ENCODE assay signal across 8 cellular contexts in the genomic region with DNA sequence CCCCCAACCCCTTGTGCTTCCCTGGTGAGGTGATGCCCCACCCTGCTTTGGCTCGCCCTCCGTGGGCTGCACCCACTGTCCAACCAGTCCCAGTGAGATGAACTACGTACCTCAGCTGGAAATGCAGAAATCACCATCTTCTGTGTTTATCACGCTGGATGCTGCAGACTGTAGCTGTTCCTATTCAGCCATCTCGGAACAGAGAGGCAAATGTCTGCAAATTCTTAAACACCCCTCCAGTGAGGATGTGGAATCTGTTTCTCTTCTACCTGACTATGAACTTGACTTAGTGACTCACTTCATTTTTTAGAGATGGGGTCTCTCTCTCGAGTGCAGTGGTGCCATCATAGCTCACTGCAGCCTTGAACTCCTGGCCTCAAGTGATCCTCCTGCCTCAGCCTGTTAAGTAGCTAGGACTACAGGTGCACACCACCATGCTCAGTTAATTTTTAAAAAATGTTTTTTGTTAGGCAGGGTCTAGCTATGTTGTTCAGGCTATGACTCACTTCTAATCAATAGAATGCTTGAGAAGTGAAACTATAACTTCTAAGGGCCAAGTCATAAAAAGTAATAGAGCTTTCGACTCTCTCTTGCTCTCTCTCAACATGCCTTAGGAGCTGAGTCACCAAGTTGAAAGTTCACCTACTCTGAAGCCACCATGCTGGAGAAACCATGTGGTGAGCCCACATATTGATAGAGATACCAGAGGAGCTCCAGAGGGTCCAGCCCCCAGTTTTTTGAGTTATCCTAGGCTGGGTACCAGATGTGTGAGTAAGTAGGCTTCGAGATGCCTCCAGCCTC. TPM values are rescaled to one million over a fixed set of nuclear protein-coding genes. Genes with fewer than 3 reads are reported as not detected.
DNase-seq lines count a peak whose midpoint lies in the region; ATAC-seq and TF ChIP-seq lines count a peak whose summit lies in the region.

No MANE protein-coding gene starts in this region.

- no peak overlapping the region; the same call in 1 of the 2 replicates for H3K27ac ChIP-seq in OCI-LY3 (ENCODE audit: low read length)
- no peak overlapping the region for H3K27ac ChIP-seq in smooth muscle cell (ENCODE audit: low read depth)

- peaks cover 3% of the 10 kb centered on the region for H3K9me3 Mint-ChIP-seq in Calu3 (ENCODE audit: low read depth, unreplicated experiment)

- H4K20me1 ChIP-seq in OCI-LY3 (ENCODE audit: insufficient read depth, low read length) (no peaks in the 10 kb centered on the region), smooth muscle cell (ENCODE audit: low read depth) (no peaks in the 10 kb centered on the region)

- BruUV-seq in Calu3 (replicated peaks; lab: Mats Ljungman, UMichigan), result no TSS peak

- H3K79me2 ChIP-seq in OCI-LY3 (ENCODE audit: low read length), result no peaks in the 10 kb centered on the region
- no peaks in the 10 kb centered on the region for H3K79me2 ChIP-seq in smooth muscle cell (ENCODE audit: low read depth)

- peak overlapping the region; percentile 12 for H2AFZ ChIP-seq in OCI-LY3 (ENCODE audit: low read depth, low read length)
- no peak overlapping the region for H2AFZ ChIP-seq in smooth muscle cell (ENCODE audit: low read depth)

- no peaks in the 10 kb centered on the region for H3K27me3 Mint-ChIP-seq in Calu3 (ENCODE audit: unreplicated experiment)

- peaks cover 18% of the 10 kb centered on the region for H3K4me1 Mint-ChIP-seq in Calu3 (ENCODE audit: low read depth, unreplicated experiment)

- H3K4me1 ChIP-seq in OCI-LY3 (ENCODE audit: low read length), result peaks cover 13% of the 10 kb centered on the region
- H3K4me1 ChIP-seq in smooth muscle cell (ENCODE audit: low read depth), result no peaks in the 10 kb centered on the region

- no peak overlapping the region for H3K4me3 Mint-ChIP-seq in Calu3 (ENCODE audit: low read depth, unreplicated experiment)

- H3K27ac Mint-ChIP-seq in Calu3 (ENCODE audit: unreplicated experiment), result peak overlapping the region; percentile 93

- peak; percentile 61 for DNase-seq in Calu3
- DNase-seq in H4 (ENCODE audit: low spot score), result peak; percentile 44
- peak; percentile 28 for DNase-seq in fibroblast of pulmonary artery (ENCODE audit: low read depth)
- no peak for DNase-seq in NCI-H2107 (lab: John Stamatoyannopoulos, UW)
- DNase-seq in NAMALWA (ENCODE audit: low spot score), result no peak
- DNase-seq in smooth muscle cell (lab: John Stamatoyannopoulos, UW; ENCODE audit: unreplicated experiment), result no peak

- H3K36me3 ChIP-seq in OCI-LY3 (replicated peaks; ENCODE audit: low read depth, low read length) (no peaks in the 10 kb centered on the region), smooth muscle cell (ENCODE audit: low read depth) (no peaks in the 10 kb centered on the region)

- H3K27me3 ChIP-seq in OCI-LY3 (ENCODE audit: low read depth, low read length) (no peaks in the 10 kb centered on the region), smooth muscle cell (ENCODE audit: low read depth) (no peaks in the 10 kb centered on the region)

- 0 out of 2 replicates have a peak overlapping the region, but pooled peaks have one; percentile 1 for H3K4me2 ChIP-seq in OCI-LY3 (ENCODE audit: low read length)
- H3K4me2 ChIP-seq in smooth muscle cell, result no peak overlapping the region

- H3K9ac ChIP-seq in OCI-LY3 (ENCODE audit: low read length) (no peak overlapping the region), smooth muscle cell (ENCODE audit: low read depth) (no peak overlapping the region)

- intact Hi-C loops in Calu3 (cut with micrococcal nuclease; ENCODE audit: unreplicated experiment), result no loop called here

- H3K36me3 Mint-ChIP-seq in Calu3 (ENCODE audit: insufficient read depth, unreplicated experiment), result no peaks in the 10 kb centered on the region

- no peaks in the 10 kb centered on the region for H3F3A ChIP-seq in smooth muscle cell (ENCODE audit: low read depth)

- H3K4me3 ChIP-seq in OCI-LY3 (ENCODE audit: low read length) (no peak overlapping the region), fibroblast of pulmonary artery (replicated peaks; ENCODE audit: low read depth, low read length) (no peak overlapping the region), smooth muscle cell (no peak overlapping the region)

- H3K9me3 ChIP-seq in OCI-LY3 (ENCODE audit: insufficient read depth, low read length) (peaks cover 4% of the 10 kb centered on the region; the same call in 1 of the 2 replicates), smooth muscle cell (replicated peaks; ENCODE audit: low read depth) (no peaks in the 10 kb centered on the region)

- no peak for TF ChIP-seq CTCF in Calu3 (IDR thresholded peaks at IDR 0.05; ENCODE audit: unreplicated experiment)
- no peak for TF ChIP-seq CTCF in OCI-LY3 (IDR thresholded peaks at IDR 0.05; ENCODE audit: low read depth, low read length)
- TF ChIP-seq CTCF in fibroblast of pulmonary artery (IDR thresholded peaks at IDR 0.05; ENCODE audit: low read length, missing control alignments), result no peak
- TF ChIP-seq CTCF in smooth muscle cell (IDR thresholded peaks at IDR 0.05; ENCODE audit: borderline replicate concordance, insufficient read depth, poor library complexity, severe bottlenecking), result no peak

- CTCF ChIA-PET in Calu3 (lab: Charles Lee), result interaction anchor here (1.1 to 1.2 kb wide), 3 partner anchors 11 to 341 kb away, joined by 3 to 7 read pairs (median 3); a partner anchor contains a TSS

- WGBS in smooth muscle cell (ENCODE audit: low lambda C conversion rate), result 79% methylated on average over 8 of the region's 8 CpGs

- no peak for ATAC-seq in GM21526 (IDR thresholded peaks at IDR 0.05; ENCODE audit: low FRiP score, unreplicated experiment)

RNA-seq across cellular contexts. Expression of a gene that starts 11.5 kb away (rescaled TPM):
- total RNA-seq in Calu3 (2022), result 95.5 and 168 TPM in 2 replicates
- total RNA-seq in H4 (2014; rRNA removed; shearing (Covaris generic)), result 42.7 and 60.5 TPM in 2 replicates
- 14.5 and 26.2 TPM in 2 replicates for total RNA-seq in smooth muscle cell
- 2.8 and 3.0 TPM in 2 replicates for polyA plus RNA-seq in smooth muscle cell

Comparison
In these comparisons a context has a peak if more than half of its experiments do, and no peak if none do; other contexts are left out.
1. DNase-seq: peak in Calu3 (single experiment), H4 (single experiment) and fibroblast of pulmonary artery (single experiment); none in NCI-H2107 (single experiment), NAMALWA (single experiment) and smooth muscle cell (single experiment).